11 cellular contexts compared by ENCODE assay signal in the genomic region with DNA sequence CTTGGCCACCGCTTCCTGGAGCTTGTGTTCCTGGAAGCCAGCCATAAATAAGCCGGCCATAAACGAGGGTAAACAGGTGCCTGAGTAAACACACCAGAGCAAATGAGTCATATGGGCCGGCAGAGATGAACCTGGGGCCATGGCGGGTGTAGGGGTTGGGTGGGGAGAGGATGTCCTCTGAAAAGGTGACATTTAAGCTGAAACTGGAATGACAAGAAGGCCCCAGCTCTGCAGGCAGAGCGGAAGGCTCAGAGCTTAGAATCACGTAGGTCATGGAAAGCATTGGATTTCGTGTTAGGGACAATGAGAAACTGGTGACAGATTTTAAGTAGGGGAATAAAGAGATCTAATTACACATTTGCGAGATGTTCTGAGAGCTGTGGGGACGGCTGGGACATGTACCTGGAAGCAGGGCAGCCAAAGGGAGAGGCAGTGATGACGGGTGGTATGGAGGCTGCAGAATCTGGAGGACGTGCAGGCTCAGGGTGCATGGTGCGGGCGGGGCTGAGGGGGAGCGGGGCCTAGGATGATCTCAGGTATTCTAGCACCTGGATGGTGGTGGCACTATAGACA. TPM values are rescaled to one million over a fixed set of nuclear protein-coding genes. Genes with fewer than 3 reads are reported as not detected.
DNase-seq lines count a peak whose midpoint lies in the region; ATAC-seq and TF ChIP-seq lines count a peak whose summit lies in the region.
"Had no signal": no experiment of that assay in that cellular context is flagged by ENCODE, and none has a peak within 500 bp of the region (broad histone marks: within the 10 kb centered on the region; RNA-seq: fewer than 3 reads in every experiment).

No MANE protein-coding gene starts in this region.

- no peak for ATAC-seq in foreskin keratinocyte
- no peak for ATAC-seq in GM18498 (IDR thresholded peaks at IDR 0.05; ENCODE audit: unreplicated experiment)
- ATAC-seq: activated CD4-positive, CD25-positive, alpha-beta regulatory T cell treated with anti-CD3 and anti-CD28 coated beads, Interleukin-2, amount 50 U/mL, for 24 hours had no signal

- H3F3A ChIP-seq in neural progenitor cell (ENCODE audit: low read depth) = peaks cover 27% of the 10 kb centered on the region
- H3F3A ChIP-seq in GM23248 (ENCODE audit: insufficient read depth) = no peaks in the 10 kb centered on the region

- no peaks in the 10 kb centered on the region for H3K9me2 ChIP-seq in GM23248 (ENCODE audit: insufficient read depth)

- H3K36me3 ChIP-seq in neural progenitor cell (no peaks in the 10 kb centered on the region), GM23248 (ENCODE audit: low read depth) (no peaks in the 10 kb centered on the region)
- peaks cover 7% of the 10 kb centered on the region for H3K36me3 ChIP-seq in CD8-positive, alpha-beta memory T cell (ENCODE audit: insufficient read depth, low read length)

- peaks cover 12% of the 10 kb centered on the region for H3K27me3 Mint-ChIP-seq in neural progenitor cell (ENCODE audit: insufficient read depth, low read depth)
- no peaks in the 10 kb centered on the region for H3K27me3 Mint-ChIP-seq in CD8-positive, alpha-beta memory T cell
- H3K27me3 Mint-ChIP-seq: stimulated activated naive CD8-positive, alpha-beta T cell treated with anti-CD3 and anti-CD28 coated beads, Interleukin-15, Interleukin-2, amounts not matched to agents 100 ng/mL and 50 ng/mL, for 24 hours had no signal

- H3K4me3 Mint-ChIP-seq in neural progenitor cell = peak overlapping the region; percentile 76
- H3K4me3 Mint-ChIP-seq in CD8-positive, alpha-beta memory T cell = no peak overlapping the region
- H3K4me3 Mint-ChIP-seq: HFFc6; stimulated activated naive CD8-positive, alpha-beta T cell treated with anti-CD3 and anti-CD28 coated beads, Interleukin-15, Interleukin-2, amounts not matched to agents 100 ng/mL and 50 ng/mL, for 24 hours had no signal

- in situ Hi-C loops in GM23248 (cut with MboI) = no loop called here

- H3K4me1 ChIP-seq in neural progenitor cell (peaks cover 23% of the 10 kb centered on the region), foreskin keratinocyte (no peaks in the 10 kb centered on the region), GM23248 (ENCODE audit: insufficient read depth) (no peaks in the 10 kb centered on the region)
- H3K4me1 ChIP-seq in CD8-positive, alpha-beta memory T cell (ENCODE audit: insufficient read depth, low read length) = no peaks in the 10 kb centered on the region

- TF ChIP-seq CTCF in choroid plexus epithelial cell (conservative IDR thresholded peaks at IDR 0.05; ENCODE audit: low read depth, low read length) = no peak
- TF ChIP-seq CTCF in neural progenitor cell (IDR thresholded peaks at IDR 0.05) = no peak
- TF ChIP-seq CTCF in foreskin keratinocyte (conservative IDR thresholded peaks at IDR 0.05) = no peak

- H3K27me3 ChIP-seq in neural progenitor cell (no peaks in the 10 kb centered on the region), foreskin keratinocyte (no peaks in the 10 kb centered on the region), GM23248 (replicated peaks; ENCODE audit: insufficient read depth) (no peaks in the 10 kb centered on the region)
- no peaks in the 10 kb centered on the region for H3K27me3 ChIP-seq in CD8-positive, alpha-beta memory T cell (ENCODE audit: insufficient read depth, low read length, poor library complexity, severe bottlenecking)

- CTCF ChIA-PET in CD8-positive, alpha-beta memory T cell (lab: Charles Lee) = no interaction called here

- no peak overlapping the region for H3K9ac ChIP-seq in neural progenitor cell
- H3K9ac ChIP-seq in GM23248 = no peak overlapping the region

- H3K4me3 ChIP-seq in choroid plexus epithelial cell (ENCODE audit: low read depth, low read length) = no peak overlapping the region
- no peak overlapping the region for H3K4me3 ChIP-seq in neural progenitor cell
- H3K4me3 ChIP-seq in CD8-positive, alpha-beta memory T cell (ENCODE audit: low read length) = no peak overlapping the region
- no peak overlapping the region for H3K4me3 ChIP-seq in GM23248

- H2AFZ ChIP-seq in neural progenitor cell (replicated peaks) = no peak overlapping the region
- no peak overlapping the region for H2AFZ ChIP-seq in GM23248

- H3K4me2 ChIP-seq in neural progenitor cell (peak overlapping the region; percentile 71), GM23248 (ENCODE audit: unreplicated experiment) (no peak overlapping the region)

- peaks cover 15% of the 10 kb centered on the region for H3K36me3 Mint-ChIP-seq in neural progenitor cell
- peaks cover 0 to 48% (median 5%) of the 10 kb centered on the region in 3 donors for H3K36me3 Mint-ChIP-seq in CD8-positive, alpha-beta memory T cell

- POLR2A ChIA-PET in CD8-positive, alpha-beta memory T cell (lab: Charles Lee) = no interaction called here

- peaks cover 42% of the 10 kb centered on the region for H3K4me1 Mint-ChIP-seq in neural progenitor cell
- no peaks in the 10 kb centered on the region for H3K4me1 Mint-ChIP-seq in CD8-positive, alpha-beta memory T cell

- H3K79me2 ChIP-seq in neural progenitor cell (ENCODE audit: low read depth) = no peaks in the 10 kb centered on the region
- H3K79me2 ChIP-seq in GM23248 (ENCODE audit: insufficient read depth) = no peaks in the 10 kb centered on the region

- no peaks in the 10 kb centered on the region for H3K9me3 Mint-ChIP-seq in neural progenitor cell
- no peaks in the 10 kb centered on the region for H3K9me3 Mint-ChIP-seq in CD8-positive, alpha-beta memory T cell
- H3K9me3 Mint-ChIP-seq: HFFc6; stimulated activated naive CD8-positive, alpha-beta T cell treated with anti-CD3 and anti-CD28 coated beads, Interleukin-15, Interleukin-2, amounts not matched to agents 100 ng/mL and 50 ng/mL, for 24 hours had no signal

- H3K27ac ChIP-seq in neural progenitor cell (peak overlapping the region; percentile 91), foreskin keratinocyte (no peak overlapping the region), GM23248 (no peak overlapping the region)
- no peak overlapping the region for H3K27ac ChIP-seq in CD8-positive, alpha-beta memory T cell (ENCODE audit: low read depth, low read length)

- H3K27ac Mint-ChIP-seq in neural progenitor cell = peak overlapping the region; percentile 99
- peak overlapping the region in 4 of 8 donors; percentile 7 to 82 (median 56) for H3K27ac Mint-ChIP-seq in CD8-positive, alpha-beta memory T cell
- H3K27ac Mint-ChIP-seq: HFFc6; stimulated activated naive CD8-positive, alpha-beta T cell treated with anti-CD3 and anti-CD28 coated beads, Interleukin-15, Interleukin-2, amounts not matched to agents 100 ng/mL and 50 ng/mL, for 24 hours had no signal

- H4K20me1 ChIP-seq in neural progenitor cell (ENCODE audit: low read depth) (peaks cover 18% of the 10 kb centered on the region), GM23248 (ENCODE audit: insufficient read depth) (no peaks in the 10 kb centered on the region)

- peak; percentile 94 for DNase-seq in DMS53 treated with DMSO at 0.1 percent for 48 hours (lab: John Stamatoyannopoulos, UW; ENCODE audit: unreplicated experiment)
- DNase-seq in NCI-H2029 (lab: John Stamatoyannopoulos, UW) = peak; percentile 92
- peak; percentile 31 for DNase-seq in choroid plexus epithelial cell (ENCODE audit: low read depth)
- no peak for DNase-seq in neural progenitor cell (ENCODE audit: low spot score)
- DNase-seq in foreskin keratinocyte = no peak
- no peak for DNase-seq in CD8-positive, alpha-beta memory T cell
- no peak for DNase-seq in GM23248
- DNase-seq: HFFc6 had no signal

- WGBS in GM23248 (ENCODE audit: low coverage in 1 of 2, low lambda C conversion rate in 2 of 2, missing lambda C conversion rate in 2 of 2), 2 experiments = 73 to 86% methylated on average over 14 to 15 of the region's 15 CpGs

- H3K9me3 ChIP-seq in neural progenitor cell (ENCODE audit: low read depth) (no peaks in the 10 kb centered on the region), GM23248 (ENCODE audit: low read depth) (no peaks in the 10 kb centered on the region)
- H3K9me3 ChIP-seq in CD8-positive, alpha-beta memory T cell (ENCODE audit: low read length) = no peaks in the 10 kb centered on the region

RNA-seq across cellular contexts. Expression of gene DNASE1, which starts 8.1 kb away (rescaled TPM):
- 22.8 and 33.0 TPM in 2 replicates for total RNA-seq in neural progenitor cell (ENCODE audit: low replicate concordance)
- 5.4 and 5.6 TPM in 2 replicates for total RNA-seq in foreskin keratinocyte
- 2.9 and 3.7 TPM in 2 replicates for polyA plus RNA-seq in foreskin keratinocyte
- 10 to 100 TPM; 13.5 to 15.0 TPM for total RNA-seq in CD8-positive, alpha-beta memory T cell
- polyA plus RNA-seq in CD8-positive, alpha-beta memory T cell = 5.8 TPM
- 4.3 and 6.7 TPM in 2 replicates for total RNA-seq in GM23248 (2014; rRNA removed; shearing (Covaris generic))
- polyA plus RNA-seq in GM23248 (2016; fragmentation: Nextera tagmentation; extraction: Ambion mirVana) = 3.4 and 4.2 TPM in 2 replicates

RNA-seq across cellular contexts. Expression of gene SLX4, which starts 35.0 kb away (rescaled TPM):
- total RNA-seq in neural progenitor cell (ENCODE audit: low replicate concordance) (7.7 and 13.0 TPM in 2 replicates), foreskin keratinocyte (7.4 and 7.6 TPM in 2 replicates)
- polyA plus RNA-seq in foreskin keratinocyte (2.0 and 2.4 TPM in 2 replicates), GM23248 (2016; fragmentation: Nextera tagmentation; extraction: Ambion mirVana) (1.9 and 2.0 TPM in 2 replicates)
- total RNA-seq in CD8-positive, alpha-beta memory T cell = 10 to 100 TPM; 11.6 to 11.7 TPM
- polyA plus RNA-seq in CD8-positive, alpha-beta memory T cell = 0.63 TPM
- total RNA-seq in GM23248 (2014; rRNA removed; shearing (Covaris generic)) = 2.3 and 6.2 TPM in 2 replicates

Comparison
In these comparisons a context has a peak if more than half of its experiments do, and no peak if none do; other contexts are left out.
1. DNase-seq: peak in DMS53 treated with DMSO at 0.1 percent for 48 hours (single experiment), NCI-H2029 (single experiment) and choroid plexus epithelial cell (single experiment); none in neural progenitor cell (single experiment), foreskin keratinocyte (0 of 2), CD8-positive, alpha-beta memory T cell (0 of 5) and GM23248 (single experiment).